Comparison of ENCODE assay signal across 1 cellular context in the genomic region with DNA sequence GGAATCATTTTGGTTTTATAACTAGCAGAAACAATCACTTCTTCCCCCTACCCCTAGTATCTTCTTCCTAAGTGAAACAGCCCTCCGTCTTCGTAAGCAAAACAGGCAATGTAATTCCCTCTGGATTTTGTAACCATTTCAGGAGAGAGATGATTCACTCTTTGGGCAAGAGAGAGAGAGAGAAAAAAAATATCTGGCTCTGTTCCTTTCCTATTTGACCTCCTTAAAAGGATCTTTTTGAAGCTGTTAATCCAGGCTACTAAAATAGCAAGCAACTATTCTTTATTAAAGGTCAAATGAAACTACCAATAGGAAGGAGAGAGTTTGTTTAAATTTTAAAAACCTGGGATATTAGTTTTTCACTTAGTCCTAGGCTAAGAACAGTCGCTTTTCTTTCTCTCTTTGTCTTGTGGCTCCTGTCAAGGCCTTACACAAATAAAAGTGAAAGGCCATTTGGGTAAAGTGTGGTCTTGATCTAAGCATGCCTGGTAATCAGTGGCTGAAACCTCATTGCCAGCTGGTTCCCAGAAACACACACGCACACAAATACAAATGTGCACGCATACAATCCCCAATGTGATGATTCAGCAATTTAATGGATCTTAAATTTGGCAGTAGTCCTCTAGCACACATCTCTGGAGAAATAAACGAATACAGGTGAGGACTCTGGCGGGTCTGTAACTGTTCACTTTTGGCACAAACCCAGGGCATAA.
TF ChIP-seq lines count a peak whose summit lies in the region.

No MANE protein-coding gene starts in this region.

TF ChIP-seq in SK-N-SH treated with all-trans-retinoic acid at 6 μM for 48 hours, 23 proteins besides CTCF, POLR2A, EP300 and RAD21 (continued from another document):
- TF ChIP-seq, protein P1, sequence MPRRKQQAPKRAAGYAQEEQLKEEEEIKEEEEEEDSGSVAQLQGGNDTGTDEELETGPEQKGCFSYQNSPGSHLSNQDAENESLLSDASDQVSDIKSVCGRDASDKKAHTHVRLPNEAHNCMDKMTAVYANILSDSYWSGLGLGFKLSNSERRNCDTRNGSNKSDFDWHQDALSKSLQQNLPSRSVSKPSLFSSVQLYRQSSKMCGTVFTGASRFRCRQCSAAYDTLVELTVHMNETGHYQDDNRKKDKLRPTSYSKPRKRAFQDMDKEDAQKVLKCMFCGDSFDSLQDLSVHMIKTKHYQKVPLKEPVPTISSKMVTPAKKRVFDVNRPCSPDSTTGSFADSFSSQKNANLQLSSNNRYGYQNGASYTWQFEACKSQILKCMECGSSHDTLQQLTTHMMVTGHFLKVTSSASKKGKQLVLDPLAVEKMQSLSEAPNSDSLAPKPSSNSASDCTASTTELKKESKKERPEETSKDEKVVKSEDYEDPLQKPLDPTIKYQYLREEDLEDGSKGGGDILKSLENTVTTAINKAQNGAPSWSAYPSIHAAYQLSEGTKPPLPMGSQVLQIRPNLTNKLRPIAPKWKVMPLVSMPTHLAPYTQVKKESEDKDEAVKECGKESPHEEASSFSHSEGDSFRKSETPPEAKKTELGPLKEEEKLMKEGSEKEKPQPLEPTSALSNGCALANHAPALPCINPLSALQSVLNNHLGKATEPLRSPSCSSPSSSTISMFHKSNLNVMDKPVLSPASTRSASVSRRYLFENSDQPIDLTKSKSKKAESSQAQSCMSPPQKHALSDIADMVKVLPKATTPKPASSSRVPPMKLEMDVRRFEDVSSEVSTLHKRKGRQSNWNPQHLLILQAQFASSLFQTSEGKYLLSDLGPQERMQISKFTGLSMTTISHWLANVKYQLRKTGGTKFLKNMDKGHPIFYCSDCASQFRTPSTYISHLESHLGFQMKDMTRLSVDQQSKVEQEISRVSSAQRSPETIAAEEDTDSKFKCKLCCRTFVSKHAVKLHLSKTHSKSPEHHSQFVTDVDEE (CRISPR knock-in tag; IDR thresholded peaks at IDR 0.05), result no peak
- TF ChIP-seq ZC3H10 (CRISPR knock-in tag; IDR thresholded peaks at IDR 0.05) (no peak), TCF4 (CRISPR knock-in tag; IDR thresholded peaks at IDR 0.05; ENCODE audit: borderline replicate concordance) (no peak), ZNF8 (CRISPR knock-in tag; IDR thresholded peaks at IDR 0.05) (no peak), ARNTL (CRISPR knock-in tag; IDR thresholded peaks at IDR 0.05; ENCODE audit: borderline replicate concordance, low read depth) (no peak), ZNF565 (CRISPR knock-in tag; conservative IDR thresholded peaks at IDR 0.05; ENCODE audit: low read depth) (no peak), ZFP30 (CRISPR knock-in tag; IDR thresholded peaks at IDR 0.05) (no peak), TOX (CRISPR knock-in tag; IDR thresholded peaks at IDR 0.05; ENCODE audit: borderline replicate concordance) (no peak)
